8 cellular contexts compared by ENCODE assay signal in genomic region chr2:96205238-96205637, GRCh38. TPM values are rescaled to one million over a fixed set of nuclear protein-coding genes. Genes with fewer than 3 reads are reported as not detected.
DNase-seq lines count a peak whose midpoint lies in the region; ATAC-seq, FAIRE-seq and TF ChIP-seq lines count a peak whose summit lies in the region.

No MANE protein-coding gene starts in this region.

- peaks cover 62% of the 10 kb centered on the region for H3K4me1 Mint-ChIP-seq in activated CD4-positive, alpha-beta T cell treated with anti-CD3 and anti-CD28 coated beads, Interleukin-2, amount 10 ng/mL, durations not matched to agents 24 days and 14 days
- peaks cover 64% of the 10 kb centered on the region for H3K4me1 Mint-ChIP-seq in activated CD8-positive, alpha-beta T cell treated with anti-CD3 and anti-CD28 coated beads for 36 hours (ENCODE audit: low read depth)

- H3K9me3 Mint-ChIP-seq in activated CD4-positive, alpha-beta T cell treated with anti-CD3 and anti-CD28 coated beads, Interleukin-2, amount 10 ng/mL, durations not matched to agents 24 days and 14 days, result no peaks in the 10 kb centered on the region
- no peaks in the 10 kb centered on the region for H3K9me3 Mint-ChIP-seq in activated CD8-positive, alpha-beta T cell treated with anti-CD3 and anti-CD28 coated beads for 36 hours

- peaks cover 75% of the 10 kb centered on the region for H4K20me1 ChIP-seq in hepatocyte (ENCODE audit: insufficient read depth, poor library complexity, severe bottlenecking)

- intact Hi-C loops in activated CD4-positive, alpha-beta T cell treated with anti-CD3 and anti-CD28 coated beads, Interleukin-2, amount 10 ng/mL, durations not matched to agents 24 days and 14 days (cut with micrococcal nuclease), result loop anchor here (5.0 kb wide), 3 partner anchors 117 to 332 kb away; partner anchors contain the start of gene ARID5A
- intact Hi-C loops in activated CD8-positive, alpha-beta T cell treated with anti-CD3 and anti-CD28 coated beads for 36 hours (cut with micrococcal nuclease), result loop anchor here (2.0 kb wide), 1 partner anchor 58 kb away; no protein-coding TSS in a partner anchor
- intact Hi-C loops in mucosa of descending colon (cut with DNase I, micrococcal nuclease), result loop anchor here in 1 of 2 donors (10.0 kb wide), 1 partner anchor 60 kb away; the partner anchor contains the start of genes CIAO1 and TMEM127

- CTCF ChIA-PET in activated CD8-positive, alpha-beta T cell treated with anti-CD3 and anti-CD28 coated beads for 36 hours (lab: Charles Lee), result interaction anchor here (1.0 to 2.1 kb wide), 6 partner anchors 31 to 183 kb away, joined by 3 to 16 read pairs (median 4); partner anchors contain the start of gene ASTL

- peaks cover 88% of the 10 kb centered on the region for H3K79me2 ChIP-seq in hepatocyte

- H3K4me1 ChIP-seq in hepatocyte (ENCODE audit: insufficient read depth) (peaks cover 55% of the 10 kb centered on the region), mucosa of descending colon (ENCODE audit: low read depth) (peaks cover 53% of the 10 kb centered on the region)

- peak overlapping the region; percentile 46 for H3K27ac Mint-ChIP-seq in activated CD4-positive, alpha-beta T cell treated with anti-CD3 and anti-CD28 coated beads, Interleukin-2, amount 10 ng/mL, durations not matched to agents 24 days and 14 days
- H3K27ac Mint-ChIP-seq in activated CD8-positive, alpha-beta T cell treated with anti-CD3 and anti-CD28 coated beads for 36 hours, result peak overlapping the region; percentile 74

- DNase-seq in activated CD4-positive, alpha-beta T cell treated with anti-CD3 and anti-CD28 coated beads, Interleukin-2, amount 10 ng/mL, durations not matched to agents 24 days and 14 days, result no peak
- DNase-seq in activated CD4-positive, alpha-beta T cell treated with anti-CD3 and anti-CD28 coated beads for 4 hours, result no peak
- no peak for DNase-seq in activated CD8-positive, alpha-beta T cell treated with anti-CD3 and anti-CD28 coated beads for 36 hours
- no peak for DNase-seq in hepatocyte (ENCODE audit: low spot score)
- DNase-seq in substantia nigra (lab: John Stamatoyannopoulos, UW), result peak in 17 of 49 donors; percentile 4 to 59 (median 23)
- DNase-seq in mucosa of descending colon, result no peak
- DNase-seq in RCC 7860 (ENCODE audit: low spot score), result no peak

- FAIRE-seq in RCC 7860 (lab: Jason Lieb, UNC), result no peak

- H3K4me2 ChIP-seq in hepatocyte, result peak overlapping the region; percentile 67

- peak overlapping the region; percentile 75 for H3K4me3 Mint-ChIP-seq in activated CD4-positive, alpha-beta T cell treated with anti-CD3 and anti-CD28 coated beads, Interleukin-2, amount 10 ng/mL, durations not matched to agents 24 days and 14 days
- H3K4me3 Mint-ChIP-seq in activated CD8-positive, alpha-beta T cell treated with anti-CD3 and anti-CD28 coated beads for 36 hours, result peak overlapping the region; percentile 89

- no peaks in the 10 kb centered on the region for H3K9me2 ChIP-seq in hepatocyte (replicated peaks; ENCODE audit: insufficient read depth)

- no peaks in the 10 kb centered on the region for H3K27me3 Mint-ChIP-seq in activated CD4-positive, alpha-beta T cell treated with anti-CD3 and anti-CD28 coated beads, Interleukin-2, amount 10 ng/mL, durations not matched to agents 24 days and 14 days
- no peaks in the 10 kb centered on the region for H3K27me3 Mint-ChIP-seq in activated CD8-positive, alpha-beta T cell treated with anti-CD3 and anti-CD28 coated beads for 36 hours

- H3K27me3 ChIP-seq in hepatocyte, result no peaks in the 10 kb centered on the region

- H3K36me3 Mint-ChIP-seq in activated CD4-positive, alpha-beta T cell treated with anti-CD3 and anti-CD28 coated beads, Interleukin-2, amount 10 ng/mL, durations not matched to agents 24 days and 14 days (ENCODE audit: low read depth), result peaks cover 41% of the 10 kb centered on the region
- H3K36me3 Mint-ChIP-seq in activated CD8-positive, alpha-beta T cell treated with anti-CD3 and anti-CD28 coated beads for 36 hours (ENCODE audit: low read depth), result peaks cover 43% of the 10 kb centered on the region

- ATAC-seq in activated CD8-positive, alpha-beta T cell treated with anti-CD3 and anti-CD28 coated beads for 36 hours, result no peak
- ATAC-seq in mucosa of descending colon (no peak), GM21737 (IDR thresholded peaks at IDR 0.05; ENCODE audit: unreplicated experiment) (no peak)

- no peaks in the 10 kb centered on the region for H3K9me3 ChIP-seq in hepatocyte (ENCODE audit: low read depth)
- H3K9me3 ChIP-seq in mucosa of descending colon, result no peaks in the 10 kb centered on the region

- no peak for TF ChIP-seq CTCF in activated CD8-positive, alpha-beta T cell treated with anti-CD3 and anti-CD28 coated beads for 36 hours (IDR thresholded peaks at IDR 0.05)
- TF ChIP-seq CTCF in hepatocyte (IDR thresholded peaks at IDR 0.05; ENCODE audit: poor library complexity) (no peak), mucosa of descending colon (IDR thresholded peaks at IDR 0.05) (no peak)

- peak overlapping the region; percentile 58 for H3K27ac ChIP-seq in hepatocyte
- H3K27ac ChIP-seq in substantia nigra (ENCODE audit: low read depth, low read length, poor library complexity, severe bottlenecking), result peak overlapping the region; percentile 75

- H2AFZ ChIP-seq in hepatocyte, result no peak overlapping the region

- POLR2A ChIA-PET in activated CD8-positive, alpha-beta T cell treated with anti-CD3 and anti-CD28 coated beads for 36 hours (lab: Charles Lee), result interaction anchor here (0.9 to 1.6 kb wide), 2 partner anchors 9 to 59 kb away, joined by 3 to 4 read pairs; no protein-coding TSS in a partner anchor

- 78% methylated on average over 4 of the region's 4 CpGs for WGBS in hepatocyte (ENCODE audit: low lambda C conversion rate, missing lambda C conversion rate)

- no peaks in the 10 kb centered on the region for H3K36me3 ChIP-seq in hepatocyte (replicated peaks; ENCODE audit: insufficient read depth, low read depth)
- no peaks in the 10 kb centered on the region for H3K36me3 ChIP-seq in mucosa of descending colon (ENCODE audit: low read depth)

- H3K4me3 ChIP-seq in hepatocyte (peak overlapping the region; percentile 12), mucosa of descending colon (no peak overlapping the region)

RNA-seq across cellular contexts. Expression of gene STARD7, which starts 3.4 kb away (rescaled TPM):
- total RNA-seq in activated CD4-positive, alpha-beta T cell treated with anti-CD3 and anti-CD28 coated beads, Interleukin-2, amount 10 ng/mL, durations not matched to agents 24 days and 14 days, result 212 and 217 TPM in 2 replicates
- total RNA-seq in activated CD8-positive, alpha-beta T cell treated with anti-CD3 and anti-CD28 coated beads for 36 hours, result 100 to 1,000 TPM; 145 to 149 TPM
- total RNA-seq in hepatocyte (119 and 138 TPM in 2 replicates), mucosa of descending colon (100 to 1,000 TPM; 118 to 123 (median 122) TPM)
- 92.8 and 101 TPM in 2 replicates for polyA plus RNA-seq in hepatocyte

RNA-seq across cellular contexts. Expression of gene DUSP2, which starts 60.0 kb away (rescaled TPM):
- total RNA-seq in activated CD4-positive, alpha-beta T cell treated with anti-CD3 and anti-CD28 coated beads, Interleukin-2, amount 10 ng/mL, durations not matched to agents 24 days and 14 days, result 436 and 445 TPM in 2 replicates
- 100 to 1,000 TPM; 311 to 313 TPM for total RNA-seq in activated CD8-positive, alpha-beta T cell treated with anti-CD3 and anti-CD28 coated beads for 36 hours
- total RNA-seq in hepatocyte (7.2 and 11.3 TPM in 2 replicates), mucosa of descending colon (1 to 10 TPM; 1.5 to 2.3 (median 1.6) TPM)
- polyA plus RNA-seq in hepatocyte, result 17.0 and 24.0 TPM in 2 replicates

Comparison
In these comparisons a context has a peak if more than half of its experiments do, and no peak if none do; other contexts are left out.
1. RNA of gene DUSP2, which starts 60.0 kb away (total RNA-seq): 436 to 445 TPM in activated CD4-positive, alpha-beta T cell treated with anti-CD3 and anti-CD28 coated beads, Interleukin-2, amount 10 ng/mL, durations not matched to agents 24 days and 14 days and 311 to 313 TPM in activated CD8-positive, alpha-beta T cell treated with anti-CD3 and anti-CD28 coated beads for 36 hours; 7.2 to 11.3 TPM in hepatocyte and 1.5 to 2.3 TPM in mucosa of descending colon; every median in the first group is over 10 times any median in the second.